8 cellular contexts compared by ENCODE assay signal in the genomic region with DNA sequence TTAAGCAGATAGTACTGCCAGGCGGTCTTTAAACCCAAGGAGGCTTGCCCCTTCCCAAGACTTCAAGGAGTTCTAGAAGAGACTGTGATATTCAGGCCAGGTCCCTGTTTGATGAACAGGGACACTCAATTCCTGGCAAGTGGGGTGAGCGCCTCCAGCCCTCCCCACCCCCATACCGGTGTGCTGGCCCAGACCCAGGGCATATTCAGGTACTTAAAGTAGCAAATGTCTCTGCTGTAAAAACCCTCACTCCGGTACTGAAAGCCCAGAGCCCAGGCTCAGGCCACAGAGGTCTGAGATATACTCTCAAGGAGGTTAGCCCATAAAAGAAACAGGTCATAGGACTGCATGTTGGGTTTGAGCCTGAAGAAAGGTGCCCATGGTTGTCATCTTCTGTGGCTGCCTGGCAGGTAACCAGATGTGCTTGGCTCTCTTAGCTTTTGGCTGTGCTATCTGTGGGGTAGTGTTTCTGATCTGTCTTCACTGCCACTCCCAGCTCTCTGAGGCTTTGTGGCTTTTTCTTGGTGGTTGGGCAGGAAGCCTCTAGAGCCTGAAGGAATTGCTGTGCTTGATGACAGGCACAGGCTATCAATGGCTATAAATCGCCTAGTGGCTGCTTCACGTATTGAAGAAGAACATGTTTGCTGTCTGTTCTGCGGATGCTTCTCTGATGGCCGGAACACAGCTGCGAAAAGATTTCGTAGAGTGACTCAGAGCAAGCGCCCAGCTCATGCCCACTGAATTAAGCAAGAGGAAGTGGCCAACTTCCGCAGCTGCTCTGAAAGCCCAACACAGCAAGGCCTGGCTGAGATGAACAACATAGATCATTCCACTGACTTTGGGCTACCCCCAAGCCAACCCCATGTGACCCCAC.
DNase-seq lines count a peak whose midpoint lies in the region; ATAC-seq and TF ChIP-seq lines count a peak whose summit lies in the region.

No MANE protein-coding gene starts in this region.

- no peaks in the 10 kb centered on the region for H3K79me2 ChIP-seq in mammary epithelial cell (ENCODE audit: insufficient read depth, low read length)

- peak overlapping the region in 1 of 2 experiments; percentile 67 for H3K14ac ChIP-seq in mesenchymal stem cell (ENCODE audit: low read length in 2 of 2)

- H3K9me3 ChIP-seq in mammary epithelial cell (replicated peaks; ENCODE audit: insufficient read depth, low read length): no peaks in the 10 kb centered on the region
- H3K9me3 ChIP-seq in mesenchymal stem cell (ENCODE audit: control insufficient read depth, low read length): peaks cover 8% of the 10 kb centered on the region

- in situ Hi-C loops in mammary epithelial cell (cut with MboI; ENCODE audit: low sequenced_read_pairs in 2 of 2): no loop called here

- H3K4me3 ChIP-seq in mammary epithelial cell (replicated peaks in 1 of 3; ENCODE audit: insufficient read depth in 1 of 3, low read depth in 2 of 3, low read length in 3 of 3): no peak overlapping the region
- no peak overlapping the region for H3K4me3 ChIP-seq in mesenchymal stem cell (ENCODE audit: insufficient read depth in 1 of 2, low read depth in 1 of 2, low read length in 2 of 2)

- H2BK5ac ChIP-seq in mesenchymal stem cell (ENCODE audit: low read depth, low read length, poor library complexity, severe bottlenecking): no peak overlapping the region

- intact Hi-C loops in mammary epithelial cell (cut with micrococcal nuclease): loop anchor here (1.0 kb wide), 1 partner anchor 11 kb away; no protein-coding TSS in a partner anchor

- H2BK120ac ChIP-seq in mesenchymal stem cell (ENCODE audit: low read depth, low read length): peak overlapping the region; percentile 50

- H3K36me3 ChIP-seq in mammary epithelial cell (ENCODE audit: insufficient read depth, low read length) (no peaks in the 10 kb centered on the region), mesenchymal stem cell (ENCODE audit: control insufficient read depth in 1 of 2, insufficient read depth in 2 of 2, low read depth in 1 of 2, low read length in 2 of 2) (peaks cover 0 to 21% of the 10 kb centered on the region in 2 experiments)

- H3K79me1 ChIP-seq in mesenchymal stem cell (replicated peaks; ENCODE audit: low read length, poor library complexity, severe bottlenecking): peaks cover 7% of the 10 kb centered on the region

- dilution Hi-C loops in mammary epithelial cell (cut with HindIII; ENCODE audit: low sequenced_read_pairs): no loop called here

- H3K4me1 ChIP-seq in mammary epithelial cell (ENCODE audit: insufficient read depth, low read length) (peaks cover 40% of the 10 kb centered on the region), mesenchymal stem cell (ENCODE audit: control insufficient read depth, insufficient read depth, low read depth, low read length) (peaks cover 8% of the 10 kb centered on the region)

- 28% methylated on average over 7 of the region's 12 CpGs for WGBS in mammary epithelial cell (ENCODE audit: low coverage, missing lambda C conversion rate)
- WGBS in mesenchymal stem cell: 52% methylated on average over 12 of the region's 12 CpGs

- peak; percentile 49 to 54 for TF ChIP-seq CTCF in mammary epithelial cell (conservative IDR thresholded peaks at IDR 0.05 in 1 of 2, IDR thresholded peaks at IDR 0.05 in 1 of 2; ENCODE audit: extremely low read depth in 1 of 2, insufficient read depth in 1 of 2, low read depth in 1 of 2, low read length in 2 of 2)

- DNase-seq in UCSD-AML1 (lab: John Stamatoyannopoulos, UW; ENCODE audit: unreplicated experiment) (peak; percentile 84), mammary epithelial cell (peak; percentile 96), mesenchymal stem cell (peak; percentile 93), NCI-H2081 treated with DMSO at 0.1 percent for 48 hours (lab: John Stamatoyannopoulos, UW) (no peak), NCI-H1048 (lab: John Stamatoyannopoulos, UW) (no peak)
- DNase-seq in stimulated activated CD8-positive, alpha-beta memory T cell treated with anti-CD3 and anti-CD28 coated beads, Interleukin-7, amount 100 ng/mL, for 1 hour (ENCODE audit: low read depth in 2 of 2): peak; percentile 52 to 57

- peak overlapping the region; percentile 61 for H4K8ac ChIP-seq in mesenchymal stem cell (ENCODE audit: low read length)

- no peak overlapping the region for H2BK15ac ChIP-seq in mesenchymal stem cell (ENCODE audit: low read depth, poor library complexity, severe bottlenecking)

- peak overlapping the region; percentile 9 to 85 for H2BK12ac ChIP-seq in mesenchymal stem cell (ENCODE audit: low read length in 2 of 2)

- H2AK5ac ChIP-seq in mesenchymal stem cell (ENCODE audit: low read length, severe bottlenecking): no peak overlapping the region

- H3K18ac ChIP-seq in mesenchymal stem cell (ENCODE audit: low read depth in 1 of 2, low read length in 2 of 2): peak overlapping the region; percentile 23 to 82

- peak overlapping the region; percentile 25 to 91 for H3K4ac ChIP-seq in mesenchymal stem cell (ENCODE audit: low read depth in 1 of 2, low read length in 2 of 2)

- TSS peak; percentile 61 for BruUV-seq in mammary epithelial cell (replicated peaks; lab: Mats Ljungman, UMichigan)

- CTCF ChIA-PET in mammary epithelial cell (lab: Charles Lee; ENCODE audit: low non-redundant PET): interaction anchor here (0.7 to 1.6 kb wide), 3 partner anchors 12 to 463 kb away, joined by 3 to 5 read pairs (median 3); no protein-coding TSS in a partner anchor

- ATAC-seq in GM19035 (IDR thresholded peaks at IDR 0.05; ENCODE audit: unreplicated experiment) (peak; percentile 79), HG03280 (IDR thresholded peaks at IDR 0.05; ENCODE audit: unreplicated experiment) (peak; percentile 82)

- H2AFZ ChIP-seq in mammary epithelial cell (ENCODE audit: low read depth, low read length) (peak overlapping the region; percentile 85), mesenchymal stem cell (ENCODE audit: low read depth, low read length) (no peak overlapping the region)

- H3K27ac ChIP-seq in mammary epithelial cell (ENCODE audit: insufficient read depth, low read depth, low read length) (peak overlapping the region; percentile 73), mesenchymal stem cell (ENCODE audit: low read length, poor library complexity, severe bottlenecking) (peak overlapping the region; percentile 12)

- H3K9ac ChIP-seq in mammary epithelial cell (ENCODE audit: insufficient read depth, low read length) (peak overlapping the region; percentile 33), mesenchymal stem cell (ENCODE audit: low read length) (no peak overlapping the region)

- H3K23ac ChIP-seq in mesenchymal stem cell (ENCODE audit: low read length in 2 of 2): no peak overlapping the region

- peak overlapping the region; percentile 85 for H4K91ac ChIP-seq in mesenchymal stem cell (ENCODE audit: low read length)

- H3K4me2 ChIP-seq in mammary epithelial cell (ENCODE audit: insufficient read depth, low read depth, low read length): peak overlapping the region; percentile 63
- no peak overlapping the region for H3K4me2 ChIP-seq in mesenchymal stem cell (ENCODE audit: low read length, poor library complexity, severe bottlenecking)

- H3K27me3 ChIP-seq in mammary epithelial cell (ENCODE audit: insufficient read depth, low read length): no peaks in the 10 kb centered on the region
- H3K27me3 ChIP-seq in mesenchymal stem cell (ENCODE audit: control insufficient read depth in 1 of 2, insufficient read depth in 1 of 2, low read length in 2 of 2): no peaks in the 10 kb centered on the region

- H4K20me1 ChIP-seq in mammary epithelial cell (ENCODE audit: insufficient read depth, low read length): no peaks in the 10 kb centered on the region

Comparison
In these comparisons a context has a peak if more than half of its experiments do, and no peak if none do; other contexts are left out.
1. DNase-seq: peak in UCSD-AML1 (single experiment), mammary epithelial cell (single experiment), mesenchymal stem cell (single experiment) and stimulated activated CD8-positive, alpha-beta memory T cell treated with anti-CD3 and anti-CD28 coated beads, Interleukin-7, amount 100 ng/mL, for 1 hour (2 of 2); none in NCI-H2081 treated with DMSO at 0.1 percent for 48 hours (single experiment) and NCI-H1048 (single experiment).